In genomic region chr7:76317782-76318487, GRCh38 we compare ENCODE assay signal across 8 cellular contexts. TPM values are rescaled to one million over a fixed set of nuclear protein-coding genes. Genes with fewer than 3 reads are reported as not detected.
DNase-seq lines count a peak whose midpoint lies in the region; ATAC-seq and TF ChIP-seq lines count a peak whose summit lies in the region.

No MANE protein-coding gene starts in this region.

- H4K91ac ChIP-seq in IMR-90 (ENCODE audit: insufficient read depth, low read depth, low read length): peak overlapping the region; percentile 77

- peak overlapping the region; percentile 68 for H3K23ac ChIP-seq in IMR-90 (ENCODE audit: low read depth, low read length)

- BruUV-seq in IMR-90 (replicated peaks; lab: Mats Ljungman, UMichigan) (no TSS peak), OCI-LY7 (replicated peaks; lab: Mats Ljungman, UMichigan) (no TSS peak)

- H4K20me1 ChIP-seq in IMR-90 (ENCODE audit: insufficient read depth, low read length) (peaks cover 15% of the 10 kb centered on the region), OCI-LY7 (ENCODE audit: insufficient read depth, low read length) (no peaks in the 10 kb centered on the region)

- intact Hi-C loops in IMR-90 (cut with micrococcal nuclease) (loop anchor here (5.0 kb wide), 1 partner anchor 39 kb away; the partner anchor contains the start of gene YWHAG), OCI-LY7 (cut with micrococcal nuclease; ENCODE audit: unreplicated experiment) (loop anchor here (1.0 kb wide), 1 partner anchor 41 kb away; no protein-coding TSS in a partner anchor)

- H3K9me3 ChIP-seq in IMR-90 (ENCODE audit: control insufficient read depth, insufficient read depth, low read length): no peaks in the 10 kb centered on the region
- no peaks in the 10 kb centered on the region for H3K9me3 ChIP-seq in OCI-LY7 (ENCODE audit: low read length)
- H3K9me3 ChIP-seq in mucosa of rectum (ENCODE audit: control insufficient read depth in 2 of 2, low read length in 2 of 2): no peaks in the 10 kb centered on the region

- H3K14ac ChIP-seq in IMR-90 (replicated peaks; ENCODE audit: low read depth, low read length): peak overlapping the region; percentile 95

- peak overlapping the region; percentile 98 for H2AK9ac ChIP-seq in IMR-90 (replicated peaks; ENCODE audit: low read depth, low read length, poor library complexity)

- peak overlapping the region; percentile 95 for H2AFZ ChIP-seq in IMR-90 (replicated peaks; ENCODE audit: low read length, poor library complexity)
- peak overlapping the region; percentile 81 for H2AFZ ChIP-seq in OCI-LY7 (ENCODE audit: low read length)

- peak overlapping the region; percentile 97 for H2AK5ac ChIP-seq in IMR-90 (ENCODE audit: low read depth, low read length)

- peak overlapping the region; percentile 50 for H2BK20ac ChIP-seq in IMR-90 (ENCODE audit: low read depth, low read length)

- H4K5ac ChIP-seq in IMR-90 (ENCODE audit: low read depth, low read length): peak overlapping the region; percentile 86

- ATAC-seq in GM21528 (IDR thresholded peaks at IDR 0.05; ENCODE audit: low FRiP score, unreplicated experiment) (peak; percentile 93), IMR-90 (ENCODE audit: low read depth) (peak; percentile 88)

- in situ Hi-C loops in IMR-90 (cut with MboI; ENCODE audit: low sequenced_read_pairs): no loop called here

- H3K18ac ChIP-seq in IMR-90 (ENCODE audit: low read depth, low read length): peak overlapping the region; percentile 48

- H3K36me3 ChIP-seq in IMR-90 (ENCODE audit: control insufficient read depth, insufficient read depth, low read length) (0 out of 2 replicates have a peak, but pooled peaks cover 5% of the 10 kb centered on the region), OCI-LY7 (ENCODE audit: insufficient read depth, low read length) (peaks cover 14% of the 10 kb centered on the region; the same call in 1 of the 2 replicates), mucosa of rectum (ENCODE audit: control insufficient read depth in 2 of 2, insufficient read depth in 2 of 2, low read length in 2 of 2) (no peaks in the 10 kb centered on the region)

- H3K79me2 ChIP-seq in OCI-LY7 (ENCODE audit: insufficient read depth, low read depth, low read length): no peaks in the 10 kb centered on the region

- no peaks in the 10 kb centered on the region for H3K9me2 ChIP-seq in OCI-LY7 (ENCODE audit: insufficient read depth, low read length)

- H3K9ac ChIP-seq in IMR-90 (ENCODE audit: low read depth, low read length): peak overlapping the region; percentile 73
- peak overlapping the region; percentile 93 to 95 for H3K9ac ChIP-seq in mucosa of rectum (ENCODE audit: low read depth in 1 of 2, low read length in 2 of 2)

- peak overlapping the region; percentile 21; the same call in 1 of the 3 replicates for H2BK15ac ChIP-seq in IMR-90 (ENCODE audit: low read depth, low read length)

- TF ChIP-seq POLR2A in IMR-90 (IDR thresholded peaks at IDR 0.05; ENCODE audit: low read depth, low read length): peak; percentile 44; the same call in 1 of the 2 replicates

- H3K27ac ChIP-seq in IMR-90 (ENCODE audit: insufficient read depth, low read length) (peak overlapping the region; percentile 87), OCI-LY7 (ENCODE audit: low read depth, low read length, poor library complexity, severe bottlenecking) (peak overlapping the region; percentile 55), epithelial cell of prostate (peak overlapping the region; percentile 83), mucosa of rectum (ENCODE audit: low read depth in 2 of 2, low read length in 2 of 2) (peak overlapping the region; percentile 96 to 97)

- H2BK5ac ChIP-seq in IMR-90 (ENCODE audit: low read depth, low read length, poor library complexity, severe bottlenecking): peak overlapping the region; percentile 83

- dilution Hi-C loops in IMR-90 (cut with HindIII; ENCODE audit: low sequenced_read_pairs, unreplicated experiment): no loop called here

- H2BK120ac ChIP-seq in IMR-90 (ENCODE audit: low read depth, low read length): peak overlapping the region; percentile 82

- peak overlapping the region; percentile 69 for H3K56ac ChIP-seq in IMR-90 (ENCODE audit: extremely low read depth, insufficient read depth, low read length)

- H3K4me3 ChIP-seq in IMR-90 (ENCODE audit: insufficient read depth, low read depth, low read length): peak overlapping the region; percentile 62
- peak overlapping the region; percentile 76 for H3K4me3 ChIP-seq in OCI-LY7 (ENCODE audit: low read depth, low read length, poor library complexity, severe bottlenecking)
- H3K4me3 ChIP-seq in mucosa of rectum (ENCODE audit: low read length in 2 of 2): peak overlapping the region; percentile 89 to 91

- H4K8ac ChIP-seq in IMR-90 (ENCODE audit: low read depth in 2 of 2, low read length in 2 of 2): peak overlapping the region; percentile 63 to 98

- H3K4me2 ChIP-seq in IMR-90 (ENCODE audit: low read depth, low read length) (peak overlapping the region; percentile 87), OCI-LY7 (ENCODE audit: low read length) (peak overlapping the region; percentile 87)

- TF ChIP-seq CTCF in IMR-90 (conservative IDR thresholded peaks at IDR 0.05; ENCODE audit: low read depth, low read length) (no peak), OCI-LY7 (conservative IDR thresholded peaks at IDR 0.05; ENCODE audit: low read length) (no peak)

- DNase-seq in DMS 273 treated with DMSO at 0.1 percent for 48 hours (lab: John Stamatoyannopoulos, UW): peak; percentile 95
- peak; percentile 95 for DNase-seq in IMR-90
- DNase-seq in OCI-LY7 (ENCODE audit: low spot score): peak; percentile 98
- peak; percentile 86 for DNase-seq in activated T-cell treated with anti-CD3 and anti-CD28 coated beads for 4 hours
- DNase-seq in epithelial cell of prostate (ENCODE audit: low read depth, low spot score): no peak
- peak; percentile 97 for DNase-seq in stimulated activated CD8-positive, alpha-beta memory T cell treated with anti-CD3 and anti-CD28 coated beads, Interleukin-4, amount 100 ng/mL, for 48 hours

- CTCF ChIA-PET in IMR-90 (lab: Yijun Ruan, JAX): interaction anchor here (1.0 kb wide), 1 partner anchor 139 kb away, joined by 5 read pairs; no protein-coding TSS in a partner anchor
- CTCF ChIA-PET in OCI-LY7 (lab: Charles Lee; ENCODE audit: unreplicated experiment): interaction anchor here (1.0 kb wide), 1 partner anchor 29 kb away, joined by 3 read pairs; no protein-coding TSS in a partner anchor

- H3K79me1 ChIP-seq in IMR-90 (ENCODE audit: low read depth in 1 of 2, low read length in 2 of 2): peaks cover 14 to 43% of the 10 kb centered on the region in 2 experiments

- no peaks in the 10 kb centered on the region for H3K27me3 ChIP-seq in IMR-90 (ENCODE audit: control insufficient read depth, insufficient read depth, low read length)
- H3K27me3 ChIP-seq in mucosa of rectum (ENCODE audit: control insufficient read depth in 2 of 2, insufficient read depth in 2 of 2, low read length in 2 of 2): no peaks in the 10 kb centered on the region

- TF ChIP-seq RAD21 in IMR-90 (IDR thresholded peaks at IDR 0.05; ENCODE audit: low read length): no peak

- peaks cover 12% of the 10 kb centered on the region for H3K4me1 ChIP-seq in IMR-90 (ENCODE audit: control insufficient read depth, insufficient read depth, low read length)
- peaks cover 27% of the 10 kb centered on the region for H3K4me1 ChIP-seq in OCI-LY7 (ENCODE audit: insufficient read depth, low read length, poor library complexity, severe bottlenecking)
- peaks cover 13 to 16% of the 10 kb centered on the region in 2 donors for H3K4me1 ChIP-seq in mucosa of rectum (ENCODE audit: control insufficient read depth in 2 of 2, insufficient read depth in 2 of 2, low read length in 2 of 2)

- WGBS in IMR-90 (ENCODE audit: extremely low coverage in 2 of 2, insufficient read length in 1 of 2), 2 experiments: 1% methylated on average over 21 of the region's 50 CpGs; no CpG with 5 or more reads in 1 of the 2 experiments

- H3K4ac ChIP-seq in IMR-90 (ENCODE audit: low read depth, low read length): peak overlapping the region; percentile 98

- POLR2A ChIA-PET in IMR-90 (lab: Charles Lee; ENCODE audit: unreplicated experiment): interaction anchor here (0.6 kb wide), 1 partner anchor 47 kb away, joined by 10 read pairs; no protein-coding TSS in a partner anchor
- POLR2A ChIA-PET in OCI-LY7 (lab: Charles Lee): interaction anchor here (0.6 to 2.6 kb wide), 13 partner anchors 8 to 521 kb away, joined by 3 to 14 read pairs (median 4); partner anchors contain the start of genes HSPB1 and YWHAG

- H3K9me1 ChIP-seq in IMR-90 (ENCODE audit: insufficient read depth, low read length): peaks cover 12% of the 10 kb centered on the region

TF ChIP-seq in IMR-90, 13 proteins besides CTCF, POLR2A, EP300 and RAD21:
- 0 out of 2 replicates have a peak, but pooled peaks have one; percentile 9 for TF ChIP-seq USF2 (IDR thresholded peaks at IDR 0.05; ENCODE audit: low read depth, low read length)
- TF ChIP-seq MAFK (IDR thresholded peaks at IDR 0.05; ENCODE audit: low read depth, low read length): no peak
- TF ChIP-seq MXI1 (IDR thresholded peaks at IDR 0.05; ENCODE audit: borderline replicate concordance, low read depth, low read length): peak; percentile 52; the same call in 1 of the 2 replicates
- peak; percentile 98 for TF ChIP-seq RFX5 (IDR thresholded peaks at IDR 0.05; ENCODE audit: low read depth, low read length)
- TF ChIP-seq FOS (IDR thresholded peaks at IDR 0.05; ENCODE audit: low read depth, low read length): 0 out of 2 replicates have a peak, but pooled peaks have one; percentile 16
- TF ChIP-seq BHLHE40 (IDR thresholded peaks at IDR 0.05; ENCODE audit: low read depth, low read length): no peak

RNA-seq across cellular contexts. Expression of gene HSPB1, which starts 15.5 kb away (rescaled TPM):
- total RNA-seq in IMR-90 (2012; rRNA removed) (33.2 and 48.6 TPM in 2 replicates), OCI-LY7 (2022) (349 and 470 TPM in 2 replicates)
- 1,363 and 1,841 TPM in 2 replicates for polyA plus RNA-seq in IMR-90 (2012; rRNA removed)
- polyA plus RNA-seq in IMR-90 (2012; cell fraction: cytosol; rRNA removed): 2,238 and 2,632 TPM in 2 replicates
- 412 and 1,178 TPM in 2 replicates for polyA plus RNA-seq in IMR-90 (2012; cell fraction: nucleus; rRNA removed; ENCODE audit: low replicate concordance)
- total RNA-seq in OCI-LY7 (2014; rRNA removed; shearing (Covaris generic)): 133 and 204 TPM in 2 replicates

RNA-seq across cellular contexts. Expression of gene YWHAG, which starts 40.9 kb away (rescaled TPM):
- total RNA-seq in IMR-90 (2012; rRNA removed) (40.1 and 58.6 TPM in 2 replicates), OCI-LY7 (2022) (109 and 126 TPM in 2 replicates)
- 56.9 and 64.9 TPM in 2 replicates for polyA plus RNA-seq in IMR-90 (2012; rRNA removed)
- polyA plus RNA-seq in IMR-90 (2012; cell fraction: cytosol; rRNA removed): 26.6 and 33.4 TPM in 2 replicates
- polyA plus RNA-seq in IMR-90 (2012; cell fraction: nucleus; rRNA removed; ENCODE audit: low replicate concordance): 15.8 and 33.2 TPM in 2 replicates
- total RNA-seq in OCI-LY7 (2014; rRNA removed; shearing (Covaris generic)): 42.6 and 45.5 TPM in 2 replicates
